ENCODE assay signal across 23 cellular contexts in genomic region chr9:90724880-90725279, GRCh38.
"Had no signal": no experiment of that assay in that cellular context is flagged by ENCODE, and none has a peak within 500 bp of the region (broad histone marks: within the 10 kb centered on the region; RNA-seq: fewer than 3 reads in every experiment).

No MANE protein-coding gene starts in this region.

- DNase-seq: effector memory CD8-positive, alpha-beta T cell; gastrocnemius medialis; heart right ventricle; hypothalamus; immature natural killer cell; left ventricle myocardium superior; mesendoderm; naive B cell; nephron progenitor cell; psoas muscle; retina; right lobe of liver; stimulated activated CD4-positive, alpha-beta T cell treated with anti-CD3 and anti-CD28 coated beads, Interleukin-4, amount 100 ng/mL, for 1 hour; stimulated activated CD8-positive, alpha-beta memory T cell treated with anti-CD3 and anti-CD28 coated beads, Interleukin-4, amount 100 ng/mL, for 48 hours; stimulated activated naive CD8-positive, alpha-beta T cell treated with anti-CD3 and anti-CD28 coated beads, Interleukin-15, amount 100 ng/mL, for 72 hours; testis; transverse colon had no signal

- H3K9me3 ChIP-seq: esophagus muscularis mucosa, gastrocnemius medialis, heart right ventricle, neutrophil, psoas muscle, right lobe of liver, testis, transverse colon had no signal

- H3K27ac ChIP-seq: epithelial cell of prostate, esophagus muscularis mucosa, gastrocnemius medialis, heart right ventricle, neutrophil, psoas muscle, right lobe of liver, testis, transverse colon had no signal

- H3K4me1 Mint-ChIP-seq: immature natural killer cell; naive B cell; stimulated activated effector memory CD8-positive, alpha-beta T cell treated with anti-CD3 and anti-CD28 coated beads, Interleukin-12 subunit alpha, Interleukin-12 subunit beta, amount 100 ng/mL, for 72 hours; stimulated activated naive CD8-positive, alpha-beta T cell treated with anti-CD3 and anti-CD28 coated beads, Interleukin-15, amount 100 ng/mL, for 72 hours had no signal

- H3K4me1 ChIP-seq: esophagus muscularis mucosa, gastrocnemius medialis, heart right ventricle, psoas muscle, right lobe of liver, testis, transverse colon had no signal

- H3K9me3 Mint-ChIP-seq: dendritic cell treated with granulocyte-macrophage colony-stimulating factor and Interleukin-4, amounts not matched to agents 40 ng/mL and 50 ng/mL, for 4 days; effector memory CD8-positive, alpha-beta T cell; immature natural killer cell; naive B cell; nephron progenitor cell; stimulated activated effector memory CD8-positive, alpha-beta T cell treated with anti-CD3 and anti-CD28 coated beads, Interleukin-12 subunit alpha, Interleukin-12 subunit beta, amount 100 ng/mL, for 72 hours; stimulated activated naive CD8-positive, alpha-beta T cell treated with anti-CD3 and anti-CD28 coated beads, Interleukin-15, amount 100 ng/mL, for 72 hours had no signal

- H3K4me3 ChIP-seq: esophagus muscularis mucosa, gastrocnemius medialis, heart right ventricle, lung, psoas muscle, right lobe of liver, testis, transverse colon had no signal

- H3K36me3 ChIP-seq: esophagus muscularis mucosa, gastrocnemius medialis, heart right ventricle, neutrophil, right lobe of liver, transverse colon had no signal

- H3K27ac Mint-ChIP-seq: dendritic cell treated with granulocyte-macrophage colony-stimulating factor and Interleukin-4, amounts not matched to agents 40 ng/mL and 50 ng/mL, for 4 days; effector memory CD8-positive, alpha-beta T cell; immature natural killer cell; naive B cell; nephron progenitor cell; stimulated activated effector memory CD8-positive, alpha-beta T cell treated with anti-CD3 and anti-CD28 coated beads, Interleukin-12 subunit alpha, Interleukin-12 subunit beta, amount 100 ng/mL, for 72 hours; stimulated activated naive CD8-positive, alpha-beta T cell treated with anti-CD3 and anti-CD28 coated beads, Interleukin-15, amount 100 ng/mL, for 72 hours had no signal

- H3K4me3 Mint-ChIP-seq: dendritic cell treated with granulocyte-macrophage colony-stimulating factor and Interleukin-4, amounts not matched to agents 40 ng/mL and 50 ng/mL, for 4 days; effector memory CD8-positive, alpha-beta T cell; immature natural killer cell; naive B cell; nephron progenitor cell; stimulated activated effector memory CD8-positive, alpha-beta T cell treated with anti-CD3 and anti-CD28 coated beads, Interleukin-12 subunit alpha, Interleukin-12 subunit beta, amount 100 ng/mL, for 72 hours; stimulated activated naive CD8-positive, alpha-beta T cell treated with anti-CD3 and anti-CD28 coated beads, Interleukin-15, amount 100 ng/mL, for 72 hours had no signal

- H3K36me3 Mint-ChIP-seq: immature natural killer cell; naive B cell; stimulated activated effector memory CD8-positive, alpha-beta T cell treated with anti-CD3 and anti-CD28 coated beads, Interleukin-12 subunit alpha, Interleukin-12 subunit beta, amount 100 ng/mL, for 72 hours had no signal

- H3K27me3 ChIP-seq: esophagus muscularis mucosa, gastrocnemius medialis, neutrophil, right lobe of liver, testis, transverse colon had no signal

- ATAC-seq: effector memory CD8-positive, alpha-beta T cell; gastrocnemius medialis; heart right ventricle; left ventricle myocardium superior; psoas muscle; right lobe of liver; stimulated activated naive CD8-positive, alpha-beta T cell treated with anti-CD3 and anti-CD28 coated beads, Interleukin-15, amount 100 ng/mL, for 72 hours had no signal
